Comparison of ENCODE assay signal across 23 cellular contexts in genomic region chr20:4021905-4022304, GRCh38. TPM values are rescaled to one million over a fixed set of nuclear protein-coding genes. Genes with fewer than 3 reads are reported as not detected.
DNase-seq lines count a peak whose midpoint lies in the region; ATAC-seq, FAIRE-seq and TF ChIP-seq lines count a peak whose summit lies in the region.
"Had no signal": no experiment of that assay in that cellular context is flagged by ENCODE, and none has a peak within 500 bp of the region (broad histone marks: within the 10 kb centered on the region; RNA-seq: fewer than 3 reads in every experiment).

No MANE protein-coding gene starts in this region.

- H3K9me1 ChIP-seq in K562 (ENCODE audit: control insufficient read depth, insufficient read depth, low read length) = no peaks in the 10 kb centered on the region

- intact Hi-C loops in K562 (cut with micrococcal nuclease) (no loop called here), heart right ventricle (cut with DNase I) (loop anchor here in 1 of 10 donors (5.0 kb wide), 1 partner anchor 45 kb away; no protein-coding TSS in a partner anchor)

- H4K20me1 ChIP-seq in K562 (replicated peaks; ENCODE audit: control insufficient read depth, insufficient read depth, low read length) = no peaks in the 10 kb centered on the region

- H3K9me3 Mint-ChIP-seq in activated naive CD8-positive, alpha-beta T cell treated with anti-CD3 and anti-CD28 coated beads, Interleukin-2, amount 50 U/mL, for 24 hours = no peaks in the 10 kb centered on the region
- H3K9me3 Mint-ChIP-seq: activated T-cell treated with anti-CD3 and anti-CD28 coated beads, Interleukin-2, amount 50 U/mL, for 24 hours had no signal

- H3K4me3 ChIP-seq in K562 = no peak overlapping the region
- no peak overlapping the region for H3K4me3 ChIP-seq in heart right ventricle
- H3K4me3 ChIP-seq: PC-9, upper lobe of left lung had no signal

- ATAC-seq in K562 (no peak), heart right ventricle (peak in 6 of 8 donors; percentile 37 to 61 (median 52))
- ATAC-seq in activated naive CD8-positive, alpha-beta T cell treated with anti-CD3 and anti-CD28 coated beads, Interleukin-2, amount 50 U/mL, for 24 hours = no peak
- ATAC-seq: stimulated activated naive CD8-positive, alpha-beta T cell treated with anti-CD3 and anti-CD28 coated beads, Interleukin-15, amount 100 ng/mL, for 72 hours had no signal

- no peak overlapping the region for H3K27ac Mint-ChIP-seq in activated naive CD8-positive, alpha-beta T cell treated with anti-CD3 and anti-CD28 coated beads, Interleukin-2, amount 50 U/mL, for 24 hours
- H3K27ac Mint-ChIP-seq: activated naive CD4-positive, alpha-beta T cell treated with anti-CD3 and anti-CD28 coated beads for 36 hours; activated T-cell treated with anti-CD3 and anti-CD28 coated beads, Interleukin-2, amount 50 U/mL, for 24 hours had no signal

- H3K4me3 Mint-ChIP-seq in activated naive CD8-positive, alpha-beta T cell treated with anti-CD3 and anti-CD28 coated beads, Interleukin-2, amount 50 U/mL, for 24 hours = no peak overlapping the region
- H3K4me3 Mint-ChIP-seq: activated naive CD4-positive, alpha-beta T cell treated with anti-CD3 and anti-CD28 coated beads for 36 hours; activated T-cell treated with anti-CD3 and anti-CD28 coated beads, Interleukin-2, amount 50 U/mL, for 24 hours; stimulated activated naive CD8-positive, alpha-beta T cell treated with anti-CD3 and anti-CD28 coated beads, Interleukin-15, amount 100 ng/mL, for 72 hours had no signal

- no TSS peak for BruUV-seq in K562 (replicated peaks; lab: Mats Ljungman, UMichigan)

- H3K79me2 ChIP-seq in K562 (ENCODE audit: control insufficient read depth, insufficient read depth, low read length) = no peaks in the 10 kb centered on the region

- H3K9ac ChIP-seq in K562 (ENCODE audit: insufficient read depth in 1 of 2, low read depth in 2 of 2, low read length in 2 of 2) = no peak overlapping the region

- H3K4me1 ChIP-seq in K562 (replicated peaks in 1 of 2; ENCODE audit: control insufficient read depth in 2 of 2, insufficient read depth in 2 of 2, low read length in 2 of 2) (peaks cover 22 to 43% of the 10 kb centered on the region in 2 experiments; a peak in 4 of 5 replicates), heart right ventricle (peaks cover 0 to 38% (median 15%) of the 10 kb centered on the region in 9 donors)

- no peak overlapping the region for H3K27ac ChIP-seq in K562 (ENCODE audit: extremely low read depth, low read depth, low read length)
- H3K27ac ChIP-seq in heart right ventricle = peak overlapping the region in 2 of 10 donors; percentile 39 to 56
- H3K27ac ChIP-seq: 22Rv1, PC-9, upper lobe of left lung had no signal

- no peak for TF ChIP-seq POLR2A in K562 (conservative IDR thresholded peaks at IDR 0.05)

- TF ChIP-seq RAD21 in K562 (CRISPR knock-in tag; conservative IDR thresholded peaks at IDR 0.05 in 1 of 2, IDR thresholded peaks at IDR 0.05 in 1 of 2) = no peak

- no peak for TF ChIP-seq EP300 in K562 (IDR thresholded peaks at IDR 0.05; ENCODE audit: low read length)

- 39% methylated on average over 2 of the region's 2 CpGs for WGBS in K562 (ENCODE audit: insufficient coverage, low coverage, missing lambda C conversion rate)
- 65 to 78% methylated on average over 2 of the region's 2 CpGs for WGBS in heart right ventricle, 2 donors

- no peak for FAIRE-seq in K562 (lab: Jason Lieb, UNC)
- FAIRE-seq: HTR-8/SVneo, TTC549 had no signal

- no peaks in the 10 kb centered on the region; the same call in 1 of the 2 replicates for H3K9me3 ChIP-seq in K562 (replicated peaks; ENCODE audit: control insufficient read depth, insufficient read depth, low read depth, low read length)
- peaks cover 0 to 11% (median 4%) of the 10 kb centered on the region in 11 donors for H3K9me3 ChIP-seq in heart right ventricle
- H3K9me3 ChIP-seq: upper lobe of left lung had no signal

- H3K36me3 ChIP-seq in K562 (ENCODE audit: control insufficient read depth, insufficient read depth, low read length) (no peaks in the 10 kb centered on the region), heart right ventricle (no peaks in the 10 kb centered on the region)
- H3K36me3 ChIP-seq: upper lobe of left lung had no signal

- TF ChIP-seq CTCF in K562 (IDR thresholded peaks at IDR 0.05 in 2 of 3, conservative IDR thresholded peaks at IDR 0.05 in 1 of 3; ENCODE audit: insufficient read depth in 2 of 3, low read depth in 1 of 3, low read length in 3 of 3) = no peak
- TF ChIP-seq CTCF in heart right ventricle (IDR thresholded peaks at IDR 0.05) = no peak

- no peaks in the 10 kb centered on the region for H3K36me3 Mint-ChIP-seq in activated naive CD8-positive, alpha-beta T cell treated with anti-CD3 and anti-CD28 coated beads, Interleukin-2, amount 50 U/mL, for 24 hours (ENCODE audit: low read depth)

- peaks cover 13% of the 10 kb centered on the region for H3K4me1 Mint-ChIP-seq in activated naive CD8-positive, alpha-beta T cell treated with anti-CD3 and anti-CD28 coated beads, Interleukin-2, amount 50 U/mL, for 24 hours

- no peak overlapping the region for H3K4me2 ChIP-seq in K562 (ENCODE audit: insufficient read depth, low read length)
- H3K4me2 ChIP-seq: PC-9 had no signal

- H2AFZ ChIP-seq in K562 (ENCODE audit: low read depth, low read length) = 0 out of 2 replicates have a peak overlapping the region, but pooled peaks have one; percentile 19
- H2AFZ ChIP-seq: PC-9 had no signal

- peak; percentile 11 for DNase-seq in NCI-H82 (lab: John Stamatoyannopoulos, UW)
- DNase-seq in NCI-H82 treated with DMSO at 0.1 percent for 48 hours (lab: John Stamatoyannopoulos, UW; ENCODE audit: unreplicated experiment) = no peak
- no peak for DNase-seq in K562 (ENCODE audit: extremely low read depth in 1 of 4, low spot score in 3 of 4)
- no peak for DNase-seq in heart right ventricle
- DNase-seq in stromal cell of bone marrow (ENCODE audit: low read depth) = peak; percentile 83
- no peak for DNase-seq in DMS53 treated with DMSO at 0.1 percent for 48 hours (lab: John Stamatoyannopoulos, UW; ENCODE audit: unreplicated experiment)
- no peak for DNase-seq in NCI-H146 (lab: John Stamatoyannopoulos, UW)
- no peak for DNase-seq in activated naive CD8-positive, alpha-beta T cell treated with anti-CD3 and anti-CD28 coated beads, Interleukin-2, amount 50 U/mL, for 24 hours
- DNase-seq: activated CD4-positive, alpha-beta T cell treated with anti-CD3 and anti-CD28 coated beads for 1 hour; activated naive CD4-positive, alpha-beta T cell treated with anti-CD3 and anti-CD28 coated beads for 36 hours; activated T-cell treated with anti-CD3 and anti-CD28 coated beads, Interleukin-2, amount 50 U/mL, for 24 hours; anterior cingulate cortex; Calu3; mammary epithelial cell; NCI-H1105; NCI-H2081; NCI-H446 treated with DMSO at 0.1 percent for 48 hours; PC-9; stimulated activated naive CD8-positive, alpha-beta T cell treated with anti-CD3 and anti-CD28 coated beads, Interleukin-15, amount 100 ng/mL, for 72 hours; upper lobe of left lung had no signal

- H3K27me3 ChIP-seq in K562 (ENCODE audit: control insufficient read depth in 2 of 2, insufficient read depth in 2 of 2, low read length in 2 of 2) (no peaks in the 10 kb centered on the region), heart right ventricle (no peaks in the 10 kb centered on the region)
- H3K27me3 ChIP-seq: upper lobe of left lung had no signal

- POLR2A ChIA-PET in K562 (lab: Yijun Ruan, JAX) = no interaction called here

- H3K27me3 Mint-ChIP-seq in activated naive CD8-positive, alpha-beta T cell treated with anti-CD3 and anti-CD28 coated beads, Interleukin-2, amount 50 U/mL, for 24 hours = peaks cover 5% of the 10 kb centered on the region

- in situ Hi-C loops in K562 (cut with MboI) = no loop called here

- CTCF ChIA-PET in K562 (lab: Yijun Ruan, JAX; ENCODE audit: low intra/inter-chr PET ratio) = no interaction called here

TF ChIP-seq in K562, 482 proteins besides CTCF, POLR2A, EP300 and RAD21 (continues in another document):
- TF ChIP-seq ZC3H8 (IDR thresholded peaks at IDR 0.05) (no peak), NRF1 (conservative IDR thresholded peaks at IDR 0.05 in 1 of 2, IDR thresholded peaks at IDR 0.05 in 1 of 2) (no peak), CBX8 (IDR thresholded peaks at IDR 0.05; ENCODE audit: borderline replicate concordance, extremely low read depth, low read depth, low read length, poor library complexity, severe bottlenecking) (no peak), ZNF436 (CRISPR knock-in tag; IDR thresholded peaks at IDR 0.05) (peak; percentile 90), ZNF253 (CRISPR knock-in tag; conservative IDR thresholded peaks at IDR 0.05) (no peak), ILK (tag; IDR thresholded peaks at IDR 0.05; ENCODE audit: borderline replicate concordance, low read depth) (no peak)
- TF ChIP-seq, protein P1, sequence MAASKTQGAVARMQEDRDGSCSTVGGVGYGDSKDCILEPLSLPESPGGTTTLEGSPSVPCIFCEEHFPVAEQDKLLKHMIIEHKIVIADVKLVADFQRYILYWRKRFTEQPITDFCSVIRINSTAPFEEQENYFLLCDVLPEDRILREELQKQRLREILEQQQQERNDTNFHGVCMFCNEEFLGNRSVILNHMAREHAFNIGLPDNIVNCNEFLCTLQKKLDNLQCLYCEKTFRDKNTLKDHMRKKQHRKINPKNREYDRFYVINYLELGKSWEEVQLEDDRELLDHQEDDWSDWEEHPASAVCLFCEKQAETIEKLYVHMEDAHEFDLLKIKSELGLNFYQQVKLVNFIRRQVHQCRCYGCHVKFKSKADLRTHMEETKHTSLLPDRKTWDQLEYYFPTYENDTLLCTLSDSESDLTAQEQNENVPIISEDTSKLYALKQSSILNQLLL (CRISPR knock-in tag; IDR thresholded peaks at IDR 0.05; ENCODE audit: borderline replicate concordance) = no peak

RNA-seq across cellular contexts. Expression of gene RNF24, which starts 6.5 kb away (rescaled TPM):
- total RNA-seq in K562 (2011; cell fraction: chromatin; rRNA removed; ENCODE audit: low replicate concordance) = 44.6 and 48.3 TPM in 2 replicates
- 26.7 and 28.9 TPM in 2 replicates for total RNA-seq in K562 (2011; cell fraction: nucleolus; rRNA removed)
- total RNA-seq in K562 (2011; cell fraction: nucleoplasm; rRNA removed) = 56.0 and 88.0 TPM in 2 replicates
- total RNA-seq in K562 (2014; rRNA removed) (15.7 and 17.3 TPM in 2 replicates), K562 (2014; rRNA removed; fragmentation: Illumina TruSeq; extraction: Trizol) (18.8 and 20.3 TPM in 2 replicates), K562 (2015; rRNA removed; fragmentation: Illumina TruSeq; extraction: Trizol) (14.1 and 14.7 TPM in 2 replicates), K562 (2021) (42.6 and 51.9 TPM in 2 replicates), heart right ventricle (10 to 100 TPM in 1 of 10 donors, 1 to 10 TPM in 9; 2.9 to 12.9 (median 5.0) TPM)
- polyA plus RNA-seq in K562 (2011; rRNA removed) (23.1 and 43.4 TPM in 2 replicates), K562 (2014; fragmentation: Illumina TruSeq; extraction: Trizol) (33.9 and 35.5 TPM in 2 replicates), K562 (2014; fragmentation: Nextera tagmentation; extraction: Ambion mirVana) (10 to 100 TPM; 10.1 to 21.8 TPM), K562 (2014; rRNA removed) (21.0 and 22.4 TPM in 2 replicates), heart right ventricle (1 to 10 TPM; 2.1 to 4.2 TPM)
- 24.8 and 52.3 TPM in 2 replicates for polyA plus RNA-seq in K562 (2011; cell fraction: cytosol; rRNA removed)
- polyA plus RNA-seq in K562 (2011; cell fraction: nucleus; rRNA removed) = 39.0 and 49.3 TPM in 2 replicates
- polyA plus RNA-seq in K562 (2012) = 22.7 and 30.7 TPM in 2 replicates
- polyA minus RNA-seq in K562 (2011; rRNA and poly(A)+ RNA removed) = 19.7 and 35.1 TPM in 2 replicates
- polyA minus RNA-seq in K562 (2011; cell fraction: cytosol; rRNA and poly(A)+ RNA removed) = 25.3 and 46.8 TPM in 2 replicates
- polyA minus RNA-seq in K562 (2011; cell fraction: nucleus; rRNA and poly(A)+ RNA removed) = 10.1 and 22.5 TPM in 2 replicates

Comparison
In these comparisons a context has a peak if more than half of its experiments do, and no peak if none do; other contexts are left out.
1. DNase-seq: peak in NCI-H82 (single experiment) and stromal cell of bone marrow (single experiment); none in NCI-H82 treated with DMSO at 0.1 percent for 48 hours (single experiment), K562 (0 of 4), heart right ventricle (0 of 2), DMS53 treated with DMSO at 0.1 percent for 48 hours (single experiment), NCI-H146 (single experiment) and activated naive CD8-positive, alpha-beta T cell treated with anti-CD3 and anti-CD28 coated beads, Interleukin-2, amount 50 U/mL, for 24 hours (single experiment).
2. ATAC-seq: peak in heart right ventricle (6 of 8); none in K562 (single experiment) and activated naive CD8-positive, alpha-beta T cell treated with anti-CD3 and anti-CD28 coated beads, Interleukin-2, amount 50 U/mL, for 24 hours (single experiment).